In the genomic region with DNA sequence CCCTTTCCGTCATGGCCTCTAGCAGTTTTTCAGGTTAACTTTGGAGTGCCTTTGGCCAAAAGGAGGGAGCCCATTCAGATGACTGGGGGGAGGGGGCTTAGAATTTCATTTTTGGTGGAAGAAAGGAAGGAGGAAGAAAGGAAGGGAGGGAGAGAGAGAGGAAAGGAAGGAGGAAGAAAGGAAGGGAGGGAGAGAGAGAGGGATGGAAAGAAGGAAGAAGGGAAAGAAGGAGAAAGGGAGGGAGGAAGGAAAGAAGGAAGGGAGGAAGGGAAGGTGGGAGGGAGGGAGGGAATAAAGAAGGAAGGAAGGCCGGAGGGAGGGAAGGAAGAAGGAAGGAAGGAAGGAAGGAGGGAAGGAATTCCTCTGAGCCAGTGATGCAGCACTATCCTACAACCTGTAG, we compare ENCODE assay signal across 9 cellular contexts.
"Had no signal": no experiment of that assay in that cellular context is flagged by ENCODE, and none has a peak within 500 bp of the region (broad histone marks: within the 10 kb centered on the region; RNA-seq: fewer than 3 reads in every experiment).

No MANE protein-coding gene starts in this region.

- H3K9me3 Mint-ChIP-seq: HFFc6 had no signal

- FAIRE-seq: H1, H54 had no signal

- H2AFZ ChIP-seq: GM23338 had no signal

- ATAC-seq: GM23338 had no signal

- H3K27ac ChIP-seq: HL-60 had no signal

- H3K4me3 Mint-ChIP-seq: GM23338, H9, HFFc6 had no signal

- H3K4me2 ChIP-seq: GM23338 had no signal

- DNase-seq: H9, HCEC 1CT, HFFc6, IMR-90, KBM-7 had no signal

- H3K4me3 ChIP-seq: GM23338 had no signal

- H3K27ac Mint-ChIP-seq: GM23338, H9, HFFc6 had no signal
